8 cellular contexts compared by ENCODE assay signal in genomic region chr16:84836234-84836647, GRCh38. TPM values are rescaled to one million over a fixed set of nuclear protein-coding genes. Genes with fewer than 3 reads are reported as not detected.
A peak's percentile ranks its signal among the peaks of the same experiment; 100 is the strongest.
DNase-seq lines count a peak whose midpoint lies in the region; ATAC-seq and TF ChIP-seq lines count a peak whose summit lies in the region.

No MANE protein-coding gene starts in this region.

- H3K4me1 ChIP-seq in suprapubic skin, result peaks cover 67% of the 10 kb centered on the region

- WGBS in suprapubic skin, result 32% methylated on average over 8 of the region's 16 CpGs

- DNase-seq in HFFc6 (peak; percentile 100), left colon (peak; percentile 38 to 80), suprapubic skin (ENCODE audit: low spot score in 2 of 2) (peak in 1 of 2 donors; percentile 80), CD14-positive monocyte (ENCODE audit: low spot score) (no peak), superior temporal gyrus (ENCODE audit: extremely low spot score) (no peak)
- DNase-seq in effector CD8-positive, alpha-beta T cell (lab: John Stamatoyannopoulos, UW), result no peak

- H3K36me3 Mint-ChIP-seq in HFFc6 (ENCODE audit: low read depth) (peaks cover 22% of the 10 kb centered on the region), CD14-positive monocyte (peaks cover 83 to 99% of the 10 kb centered on the region in 2 donors)

- no peak for TF ChIP-seq CTCF in HFFc6 (IDR thresholded peaks at IDR 0.05)
- no peak for TF ChIP-seq CTCF in suprapubic skin (IDR thresholded peaks at IDR 0.05)
- TF ChIP-seq CTCF in CD14-positive monocyte (IDR thresholded peaks at IDR 0.05), result no peak

- TF ChIP-seq POLR2A in suprapubic skin (IDR thresholded peaks at IDR 0.05), result no peak

- no peaks in the 10 kb centered on the region for H3K9me3 Mint-ChIP-seq in HFFc6
- H3K9me3 Mint-ChIP-seq in CD14-positive monocyte, result peaks cover 0 to 14% (median 5%) of the 10 kb centered on the region in 7 donors

- H3K4me3 Mint-ChIP-seq in HFFc6, result peak overlapping the region; percentile 74; the same call in 1 of the 2 replicates
- no peak overlapping the region for H3K4me3 Mint-ChIP-seq in CD14-positive monocyte

- no peaks in the 10 kb centered on the region; the same call in 1 of the 2 replicates for H3K27me3 Mint-ChIP-seq in HFFc6 (ENCODE audit: insufficient read depth)
- H3K27me3 Mint-ChIP-seq in CD14-positive monocyte (ENCODE audit: low read depth in 3 of 3), result peaks cover 26 to 47% (median 39%) of the 10 kb centered on the region in 3 donors

- intact Hi-C loops in left colon (cut with DNase I, micrococcal nuclease), result no loop called here
- intact Hi-C loops in CD14-positive monocyte (cut with micrococcal nuclease), result no loop called here

- TF ChIP-seq EP300 in suprapubic skin (IDR thresholded peaks at IDR 0.05), result peak; percentile 98

- ATAC-seq in left colon, result peak; percentile 45
- no peak for ATAC-seq in GM21515 (IDR thresholded peaks at IDR 0.05; ENCODE audit: unreplicated experiment)

- H3K4me3 ChIP-seq in suprapubic skin, result no peak overlapping the region

- peak overlapping the region; percentile 97 for H3K27ac Mint-ChIP-seq in HFFc6
- H3K27ac Mint-ChIP-seq in CD14-positive monocyte, result no peak overlapping the region

- no peaks in the 10 kb centered on the region for H3K9me3 ChIP-seq in suprapubic skin

- H3K27ac ChIP-seq in cingulate gyrus (ENCODE audit: low read depth, low read length) (peak overlapping the region; percentile 65), suprapubic skin (peak overlapping the region; percentile 72)

- H3K27me3 ChIP-seq in suprapubic skin, result peaks cover 3% of the 10 kb centered on the region

- H3K36me3 ChIP-seq in suprapubic skin, result peaks cover 17% of the 10 kb centered on the region

- H3K4me1 Mint-ChIP-seq in HFFc6 (ENCODE audit: low read depth) (peaks cover 86% of the 10 kb centered on the region), CD14-positive monocyte (peaks cover 12% of the 10 kb centered on the region)

RNA-seq across cellular contexts. Expression of gene CRISPLD2, which starts 16.5 kb away (rescaled TPM):
- 10 to 100 TPM; 12.2 to 15.5 (median 13.6) TPM for total RNA-seq in HFFc6 (2021; fragmentation: NEBNext Ultra II Directional; extraction: Animal tissue kit (Norgen Biotek cat#: 25700))
- total RNA-seq in left colon, result 10 to 100 TPM; 27.2 to 31.6 TPM
- 100 to 1,000 TPM in 1 of 4 donors, 10 to 100 TPM in 3; 54.9 to 109 (median 63.4) TPM for total RNA-seq in suprapubic skin
- polyA plus RNA-seq in CD14-positive monocyte, result 10 to 100 TPM; 69.0 to 90.4 TPM

Comparison
In these comparisons a context has a peak if more than half of its experiments do, and no peak if none do; other contexts are left out.
1. DNase-seq: peak in HFFc6 (single experiment) and left colon (2 of 2); none in CD14-positive monocyte (single experiment), superior temporal gyrus (single experiment) and effector CD8-positive, alpha-beta T cell (single experiment).